8 cellular contexts compared by ENCODE assay signal in the genomic region with DNA sequence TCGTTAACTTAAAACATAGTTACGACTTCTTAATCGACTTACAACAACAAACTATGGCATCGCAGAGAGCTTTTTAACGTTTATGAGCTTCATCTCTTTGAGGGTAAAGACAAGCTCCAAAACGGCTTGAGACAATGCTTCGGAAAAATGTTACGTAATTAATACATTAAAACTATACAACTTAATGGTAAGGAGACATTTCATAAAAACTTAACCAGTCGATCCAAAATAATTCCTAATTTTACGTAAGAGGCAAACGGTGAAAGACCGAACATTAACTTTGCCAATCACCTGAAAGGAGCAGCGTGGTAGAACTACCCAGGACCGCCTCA. TPM values are rescaled to one million over a fixed set of nuclear protein-coding genes. Genes with fewer than 3 reads are reported as not detected.
DNase-seq lines count a peak whose midpoint lies in the region; ATAC-seq and TF ChIP-seq lines count a peak whose summit lies in the region.

No MANE protein-coding gene starts in this region.

- H3K9me3 ChIP-seq in AG04450 (ENCODE audit: control insufficient read depth, insufficient read depth, low read length) (peaks cover 3% of the 10 kb centered on the region; the same call in 1 of the 2 replicates), muscle layer of duodenum (ENCODE audit: control insufficient read depth in 1 of 2, low read length in 2 of 2) (no peaks in the 10 kb centered on the region)

- H3K36me3 Mint-ChIP-seq in IgD-negative memory B cell = peaks cover 1% of the 10 kb centered on the region
- H3K36me3 Mint-ChIP-seq in central memory CD8-positive, alpha-beta T cell (ENCODE audit: insufficient read depth) = peaks cover 44% of the 10 kb centered on the region

- peaks cover 42 to 60% (median 59%) of the 10 kb centered on the region in 3 donors for H3K4me1 Mint-ChIP-seq in IgD-negative memory B cell
- H3K4me1 Mint-ChIP-seq in central memory CD8-positive, alpha-beta T cell = peaks cover 69% of the 10 kb centered on the region

- DNase-seq in AG04450 (ENCODE audit: low read depth, low spot score) = no peak
- DNase-seq in central memory CD8-positive, alpha-beta T cell (ENCODE audit: low spot score in 2 of 2) = no peak
- DNase-seq in NK-92 treated with Interleukin-12 subunit alpha and Interleukin-12 subunit beta, amount 100 ng/mL, for 24 hours (lab: John Stamatoyannopoulos, UW) = no peak
- no peak for DNase-seq in retina
- DNase-seq in effector CD8-positive, alpha-beta T cell (lab: John Stamatoyannopoulos, UW) = no peak

- H3K4me1 ChIP-seq in muscle layer of duodenum (ENCODE audit: control insufficient read depth in 1 of 2, insufficient read depth in 2 of 2, low read length in 2 of 2) = peaks cover 12 to 52% of the 10 kb centered on the region in 2 donors

- no peak for ATAC-seq in central memory CD8-positive, alpha-beta T cell (replicated peaks; ENCODE audit: extremely low read depth, poor library complexity, severe bottlenecking)
- ATAC-seq in GM19467 (IDR thresholded peaks at IDR 0.05; ENCODE audit: unreplicated experiment) = no peak

- CTCF ChIA-PET in AG04450 (lab: Charles Lee) = interaction anchor here (0.6 to 2.9 kb wide), 31 partner anchors 9 to 1163 kb away, joined by 3 to 44 read pairs (median 5); partner anchors contain the start of gene GRAMD1C

- H3K27ac Mint-ChIP-seq in IgD-negative memory B cell = peak overlapping the region; percentile 95 to 100 (median 100)
- peak overlapping the region; percentile 100 for H3K27ac Mint-ChIP-seq in central memory CD8-positive, alpha-beta T cell (ENCODE audit: low read depth)

- H3K27me3 Mint-ChIP-seq in IgD-negative memory B cell = no peaks in the 10 kb centered on the region
- H3K27me3 Mint-ChIP-seq in central memory CD8-positive, alpha-beta T cell = no peaks in the 10 kb centered on the region

- no peaks in the 10 kb centered on the region for H3K9me3 Mint-ChIP-seq in IgD-negative memory B cell
- H3K9me3 Mint-ChIP-seq in central memory CD8-positive, alpha-beta T cell = no peaks in the 10 kb centered on the region

- no peak for TF ChIP-seq CTCF in AG04450 (IDR thresholded peaks at IDR 0.05; ENCODE audit: low read depth, low read length)

- H3K27me3 ChIP-seq in AG04450 (ENCODE audit: control insufficient read depth, insufficient read depth, low read length) = no peaks in the 10 kb centered on the region
- H3K27me3 ChIP-seq in muscle layer of duodenum (ENCODE audit: low read depth, low read length) = no peaks in the 10 kb centered on the region

- H3K4me3 ChIP-seq in AG04450 (ENCODE audit: low read depth, low read length) (peak overlapping the region; percentile 98), muscle layer of duodenum (ENCODE audit: low read depth in 1 of 2, low read length in 2 of 2) (peak overlapping the region; percentile 98 to 99)

- peaks cover 0 to 17% of the 10 kb centered on the region in 2 donors for H3K36me3 ChIP-seq in muscle layer of duodenum (ENCODE audit: control insufficient read depth in 1 of 2, insufficient read depth in 2 of 2, low read length in 2 of 2)

- POLR2A ChIA-PET in AG04450 (lab: Yijun Ruan, JAX) = interaction anchor here (0.8 to 1.9 kb wide), 7 partner anchors 8 to 246 kb away, joined by 3 to 10 read pairs (median 4); partner anchors contain the start of genes SPICE1 and USF3

- peak overlapping the region; percentile 92 to 100 (median 98) for H3K4me3 Mint-ChIP-seq in IgD-negative memory B cell
- peak overlapping the region; percentile 89 for H3K4me3 Mint-ChIP-seq in central memory CD8-positive, alpha-beta T cell

- no peak overlapping the region for H3K27ac ChIP-seq in AG04450 (ENCODE audit: low read depth, low read length)
- peak overlapping the region; percentile 100 for H3K27ac ChIP-seq in muscle layer of duodenum (ENCODE audit: low read length)

RNA-seq across cellular contexts. Expression of gene NAA50, which starts 1.1 kb away (rescaled TPM):
- polyA plus RNA-seq in AG04450 (2011; rRNA removed) (95.9 and 129 TPM in 2 replicates), IgD-negative memory B cell (104 TPM)
- polyA minus RNA-seq in AG04450 (2011; rRNA and poly(A)+ RNA removed) = 34.9 and 66.2 TPM in 2 replicates

RNA-seq across cellular contexts. Expression of gene ATP6V1A, which starts 1.9 kb away (rescaled TPM):
- 64.4 and 83.0 TPM in 2 replicates for polyA plus RNA-seq in AG04450 (2011; rRNA removed)
- 73.2 and 107 TPM in 2 replicates for polyA minus RNA-seq in AG04450 (2011; rRNA and poly(A)+ RNA removed)
- polyA plus RNA-seq in IgD-negative memory B cell = 26.7 TPM

RNA-seq across cellular contexts. Expression of gene USF3, which starts 48.5 kb away (rescaled TPM):
- polyA plus RNA-seq in AG04450 (2011; rRNA removed) = 11.7 and 15.4 TPM in 2 replicates
- polyA minus RNA-seq in AG04450 (2011; rRNA and poly(A)+ RNA removed) = 26.2 and 34.6 TPM in 2 replicates
- 7.4 TPM for polyA plus RNA-seq in IgD-negative memory B cell
